In genomic region chrX:34503119-34503518, GRCh38 we compare ENCODE assay signal across 28 cellular contexts.
"Had no signal": no experiment of that assay in that cellular context is flagged by ENCODE, and none has a peak within 500 bp of the region (broad histone marks: within the 10 kb centered on the region; RNA-seq: fewer than 3 reads in every experiment).

No MANE protein-coding gene starts in this region.

- ATAC-seq: left colon; mucosa of descending colon; naive thymus-derived CD4-positive, alpha-beta T cell; natural killer cell treated with Interleukin-12 subunit alpha and Interleukin-12 subunit beta and Interleukin-15 and Interleukin-18, amount 100 ng/mL, for 72 hours; right cardiac atrium; sciatic nerve; stimulated activated naive B cell treated with anti-CD40 and anti-IgM and Interleukin-4, amounts not matched to agents 10 μg/mL and 1 μg/mL and 100 μg/mL, for 72 hours; stimulated activated naive CD8-positive, alpha-beta T cell treated with anti-CD3 and anti-CD28 coated beads, Interleukin-15, Interleukin-2, amounts not matched to agents 100 U/mL and 50 U/mL, for 24 hours had no signal

- H3K36me3 ChIP-seq: left ventricle myocardium inferior, ovary, stomach, suprapubic skin, thoracic aorta, tibial nerve, upper lobe of left lung, vagina had no signal

- H3K27ac ChIP-seq: left ventricle myocardium inferior, ovary, skin epidermis, stomach, suprapubic skin, thoracic aorta, tibial nerve, upper lobe of left lung, vagina had no signal

- FAIRE-seq: islet of Langerhans, kidney had no signal

- H3K27me3 ChIP-seq: ovary, stomach, suprapubic skin, tibial nerve, upper lobe of left lung, vagina had no signal

- H3K4me1 ChIP-seq: left ventricle myocardium inferior, stomach, suprapubic skin, tibial nerve, upper lobe of left lung, vagina had no signal

- DNase-seq: hypothalamus; immature natural killer cell; kidney; left colon; left ventricle myocardium inferior; midbrain; mucosa of descending colon; naive thymus-derived CD4-positive, alpha-beta T cell; ovary; retina; right cardiac atrium; stimulated activated CD4-positive, alpha-beta T cell treated with anti-CD3 and anti-CD28 coated beads, Interleukin-12 subunit alpha, Interleukin-12 subunit beta, amount 100 ng/mL, for 4 hours; stimulated activated CD4-positive, alpha-beta T cell treated with anti-CD3 and anti-CD28 coated beads, Interleukin-15, amount 100 ng/mL, for 24 hours; stimulated activated CD4-positive, alpha-beta T cell treated with anti-CD3 and anti-CD28 coated beads, Interleukin-2, amount 100 ng/mL, for 24 hours; stimulated activated CD4-positive, alpha-beta T cell treated with anti-CD3 and anti-CD28 coated beads, Interleukin-4, amount 100 ng/mL, for 1 hour; stimulated activated naive B cell treated with anti-CD40 and anti-IgM and Interleukin-4, amounts not matched to agents 10 μg/mL and 1 μg/mL and 100 μg/mL, for 72 hours; stimulated activated naive CD8-positive, alpha-beta T cell treated with anti-CD3 and anti-CD28 coated beads, Interleukin-15, Interleukin-2, amounts not matched to agents 100 U/mL and 50 U/mL, for 24 hours; stomach; upper lobe of left lung had no signal

- H3K9me3 ChIP-seq: mucosa of descending colon, ovary, suprapubic skin, thoracic aorta, vagina had no signal

- H3K4me3 ChIP-seq: left ventricle myocardium inferior, lung, mucosa of descending colon, ovary, skin epidermis, stomach, suprapubic skin, thoracic aorta, tibial nerve, upper lobe of left lung, vagina had no signal
